ENCODE assay signal across 17 cellular contexts in the genomic region with DNA sequence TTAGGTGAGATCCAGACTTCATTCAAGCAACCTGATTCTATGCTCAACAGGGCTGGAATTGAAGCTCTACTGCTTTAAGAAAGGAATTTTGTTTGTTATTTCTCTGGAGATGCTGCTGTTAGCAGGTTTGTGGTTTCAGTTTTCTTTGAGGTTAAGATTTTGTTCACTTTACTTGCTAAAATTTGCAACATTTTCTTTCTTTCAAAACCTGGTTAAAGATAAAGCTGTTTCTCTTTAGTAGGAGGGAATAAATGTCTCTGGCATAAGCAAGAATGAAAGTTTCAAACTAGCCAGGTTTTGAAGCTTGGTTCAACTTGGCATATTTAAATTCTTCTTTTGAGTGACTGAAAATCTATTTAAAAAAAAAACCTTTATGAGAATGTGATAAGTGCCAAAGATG.
DNase-seq lines count a peak whose midpoint lies in the region; ATAC-seq and TF ChIP-seq lines count a peak whose summit lies in the region.
"Had no signal": no experiment of that assay in that cellular context is flagged by ENCODE, and none has a peak within 500 bp of the region (broad histone marks: within the 10 kb centered on the region; RNA-seq: fewer than 3 reads in every experiment).

No MANE protein-coding gene starts in this region.

- no peaks in the 10 kb centered on the region for H3K79me2 ChIP-seq in GM23338 (replicated peaks; ENCODE audit: insufficient read depth)

- H3K4me1 Mint-ChIP-seq in GM23338 (no peaks in the 10 kb centered on the region), T-helper 17 cell (no peaks in the 10 kb centered on the region)
- H3K4me1 Mint-ChIP-seq in activated CD4-positive, alpha-beta memory T cell treated with anti-CD3 and anti-CD28 coated beads for 36 hours (ENCODE audit: low read depth), result no peaks in the 10 kb centered on the region
- H3K4me1 Mint-ChIP-seq: CD14-positive monocyte; CD4-positive, alpha-beta memory T cell; H9 had no signal

- TF ChIP-seq CTCF in GM23338 (conservative IDR thresholded peaks at IDR 0.05; ENCODE audit: low read depth in 2 of 2), result no peak

- H3K36me3 ChIP-seq in GM23338 (ENCODE audit: insufficient read depth), result no peaks in the 10 kb centered on the region
- H3K36me3 ChIP-seq: BLaER1 had no signal

- no peak overlapping the region for H3K27ac Mint-ChIP-seq in GM23338
- no peak overlapping the region for H3K27ac Mint-ChIP-seq in activated CD4-positive, alpha-beta memory T cell treated with anti-CD3 and anti-CD28 coated beads for 36 hours
- no peak overlapping the region for H3K27ac Mint-ChIP-seq in T-helper 17 cell
- H3K27ac Mint-ChIP-seq: CD14-positive monocyte; CD4-positive, alpha-beta memory T cell; H9 had no signal

- peaks cover 11% of the 10 kb centered on the region; the same call in 2 of the 3 replicates for H3K9me3 Mint-ChIP-seq in GM23338
- peaks cover 3% of the 10 kb centered on the region for H3K9me3 Mint-ChIP-seq in activated CD4-positive, alpha-beta memory T cell treated with anti-CD3 and anti-CD28 coated beads for 36 hours

- H3K9me3 ChIP-seq in T-helper 17 cell (ENCODE audit: control insufficient read depth, low read length, poor library complexity, severe bottlenecking), result no peaks in the 10 kb centered on the region
- H3K9me3 ChIP-seq: BLaER1 had no signal

- H2AFZ ChIP-seq in GM23338, result peak overlapping the region; percentile 75; the same call in 1 of the 2 replicates

- DNase-seq in GM23338 (ENCODE audit: low spot score), result no peak
- peak; percentile 7 for DNase-seq in M059J (ENCODE audit: low read depth)
- DNase-seq in amniotic epithelial cell (ENCODE audit: low read depth), result peak; percentile 17
- DNase-seq in iris pigment epithelial cell (ENCODE audit: low read depth), result peak; percentile 17
- DNase-seq in activated CD4-positive, alpha-beta memory T cell treated with anti-CD3 and anti-CD28 coated beads for 36 hours, result no peak
- DNase-seq in left colon, result no peak
- no peak for DNase-seq in SIG-M5 (lab: John Stamatoyannopoulos, UW)
- DNase-seq in T-helper 17 cell, result no peak
- DNase-seq: ACHN; CD4-positive, alpha-beta memory T cell; DMS153; DMS79; GDM1; H9 had no signal

- no peak overlapping the region for H3K4me2 ChIP-seq in GM23338
- H3K4me2 ChIP-seq: BLaER1 had no signal

- peaks cover 5% of the 10 kb centered on the region; the same call in 1 of the 3 replicates for H3K36me3 Mint-ChIP-seq in GM23338 (ENCODE audit: low read depth)
- no peaks in the 10 kb centered on the region for H3K36me3 Mint-ChIP-seq in activated CD4-positive, alpha-beta memory T cell treated with anti-CD3 and anti-CD28 coated beads for 36 hours
- no peaks in the 10 kb centered on the region for H3K36me3 Mint-ChIP-seq in T-helper 17 cell (ENCODE audit: low read depth)
- H3K36me3 Mint-ChIP-seq: CD14-positive monocyte; CD4-positive, alpha-beta memory T cell had no signal

- H4K20me1 ChIP-seq in GM23338 (replicated peaks; ENCODE audit: insufficient read depth), result no peaks in the 10 kb centered on the region
- H4K20me1 ChIP-seq: BLaER1 had no signal

- intact Hi-C loops in activated CD4-positive, alpha-beta memory T cell treated with anti-CD3 and anti-CD28 coated beads for 36 hours (cut with micrococcal nuclease), result no loop called here
- intact Hi-C loops in left colon (cut with DNase I, micrococcal nuclease), result no loop called here

- H3K4me3 ChIP-seq in GM23338, result no peak overlapping the region
- H3K4me3 ChIP-seq: BLaER1 had no signal

- H3K9me2 ChIP-seq in GM23338 (ENCODE audit: insufficient read depth), result peaks cover 13% of the 10 kb centered on the region; the same call in 1 of the 2 replicates

- CTCF ChIA-PET in activated CD4-positive, alpha-beta memory T cell treated with anti-CD3 and anti-CD28 coated beads for 36 hours (lab: Charles Lee), result no interaction called here

- no peak for ATAC-seq in GM23338
- no peak for ATAC-seq in left colon
- ATAC-seq in T-helper 17 cell, result no peak
- ATAC-seq: HepG2 had no signal

- POLR2A ChIA-PET in activated CD4-positive, alpha-beta memory T cell treated with anti-CD3 and anti-CD28 coated beads for 36 hours (lab: Charles Lee), result no interaction called here

- H3F3A ChIP-seq in GM23338 (replicated peaks; ENCODE audit: low read depth), result no peaks in the 10 kb centered on the region

- no peaks in the 10 kb centered on the region for H3K27me3 ChIP-seq in GM23338 (ENCODE audit: insufficient read depth)
- H3K27me3 ChIP-seq: BLaER1 had no signal

- no peak overlapping the region for H3K4me3 Mint-ChIP-seq in GM23338
- H3K4me3 Mint-ChIP-seq in activated CD4-positive, alpha-beta memory T cell treated with anti-CD3 and anti-CD28 coated beads for 36 hours, result no peak overlapping the region
- H3K4me3 Mint-ChIP-seq in T-helper 17 cell, result no peak overlapping the region
- H3K4me3 Mint-ChIP-seq: CD14-positive monocyte; CD4-positive, alpha-beta memory T cell; H9 had no signal

- no peaks in the 10 kb centered on the region for H3K27me3 Mint-ChIP-seq in GM23338 (ENCODE audit: insufficient read depth, low read depth, poor library complexity)
- peaks cover 2% of the 10 kb centered on the region for H3K27me3 Mint-ChIP-seq in activated CD4-positive, alpha-beta memory T cell treated with anti-CD3 and anti-CD28 coated beads for 36 hours
- no peaks in the 10 kb centered on the region for H3K27me3 Mint-ChIP-seq in T-helper 17 cell

- no peaks in the 10 kb centered on the region for H3K4me1 ChIP-seq in GM23338 (ENCODE audit: insufficient read depth)
- H3K4me1 ChIP-seq: BLaER1 had no signal

- H3K27ac ChIP-seq in GM23338 (ENCODE audit: low read depth), result no peak overlapping the region
- H3K27ac ChIP-seq: BLaER1 had no signal

TF ChIP-seq in GM23338, 12 proteins besides CTCF, POLR2A, EP300 and RAD21:
- no peak for TF ChIP-seq JUNB (IDR thresholded peaks at IDR 0.05; ENCODE audit: unreplicated experiment)
- no peak for TF ChIP-seq ZNF331 (CRISPR knock-in tag; IDR thresholded peaks at IDR 0.05; ENCODE audit: low read depth)
- no peak for TF ChIP-seq POLR2AphosphoS5 (IDR thresholded peaks at IDR 0.05; ENCODE audit: low read depth)
TF ChIP-seq in GM23338: peak in this region for 0.

Comparison
In these comparisons a context has a peak if more than half of its experiments do, and no peak if none do; other contexts are left out.
1. DNase-seq: peak in M059J (single experiment), amniotic epithelial cell (single experiment) and iris pigment epithelial cell (single experiment); none in GM23338 (single experiment), activated CD4-positive, alpha-beta memory T cell treated with anti-CD3 and anti-CD28 coated beads for 36 hours (single experiment), left colon (0 of 2), SIG-M5 (single experiment) and T-helper 17 cell (0 of 3).